Comparison of ENCODE assay signal across 15 cellular contexts in genomic region chr3:159052494-159052893, GRCh38. TPM values are rescaled to one million over a fixed set of nuclear protein-coding genes. Genes with fewer than 3 reads are reported as not detected.
"Had no signal": no experiment of that assay in that cellular context is flagged by ENCODE, and none has a peak within 500 bp of the region (broad histone marks: within the 10 kb centered on the region; RNA-seq: fewer than 3 reads in every experiment).

No MANE protein-coding gene starts in this region.

RNA-seq across cellular contexts. Expression of gene IQCJ, which starts 16.6 kb away (rescaled TPM):
- total RNA-seq: activated naive CD4-positive, alpha-beta T cell treated with anti-CD3 and anti-CD28 coated beads for 36 hours; activated naive CD4-positive, alpha-beta T cell treated with anti-CD3 and anti-CD28 coated beads, Interleukin-2, amount 50 U/mL, for 72 hours; activated naive CD8-positive, alpha-beta T cell treated with anti-CD3 and anti-CD28 coated beads for 36 hours; activated naive CD8-positive, alpha-beta T cell treated with anti-CD3 and anti-CD28 coated beads, Interleukin-2, amount 10 ng/mL, durations not matched to agents 7 days and 5 days; activated T-cell treated with anti-CD3 and anti-CD28 coated beads, Interleukin-2, amount 50 U/mL, for 4 hours; activated T-cell treated with anti-CD3 and anti-CD28 coated beads, Interleukin-2, amount 50 U/mL, for 72 hours; activated T-helper 1 cell treated with anti-CD3 and anti-CD28 coated beads, Interleukin-12 subunit alpha, Interleukin-12 subunit beta, Interleukin-2, Interleukin-4 antibody, amounts not matched to agents 30 ng/mL and 10 ng/mL and 1 ng/mL, durations not matched to agents 14 hours and 24 hours and 36 hours; activated T-helper 2 cell treated with anti-CD3 and anti-CD28 coated beads, Interferon-gamma antibody, Interleukin-2, Interleukin-4, amounts not matched to agents 10 μg/mL and 5 μg/mL and 100 μg/mL, durations not matched to agents 14 hours and 24 hours and 36 hours; ascending aorta; body of pancreas; bronchial epithelial cell; chondrocyte had no signal
- polyA plus RNA-seq: adipose tissue, adrenal gland, aorta had no signal
